Comparison of ENCODE assay signal across 32 cellular contexts in genomic region chr3:151206196-151206595, GRCh38. TPM values are rescaled to one million over a fixed set of nuclear protein-coding genes. Genes with fewer than 3 reads are reported as not detected.
A peak's percentile ranks its signal among the peaks of the same experiment; 100 is the strongest.
DNase-seq lines count a peak whose midpoint lies in the region; ATAC-seq, FAIRE-seq and TF ChIP-seq lines count a peak whose summit lies in the region.
"Had no signal": no experiment of that assay in that cellular context is flagged by ENCODE, and none has a peak within 500 bp of the region (broad histone marks: within the 10 kb centered on the region; RNA-seq: fewer than 3 reads in every experiment).

No MANE protein-coding gene starts in this region.

- no peaks in the 10 kb centered on the region for H3K36me3 ChIP-seq in CD4-positive, alpha-beta memory T cell (ENCODE audit: insufficient read depth, low read length)
- H3K36me3 ChIP-seq: brain microvascular endothelial cell, esophagus squamous epithelium, heart left ventricle, prostate gland, right lobe of liver, tibial nerve had no signal

- FAIRE-seq in D721Med (lab: Jason Lieb, UNC) = no peak

- no peaks in the 10 kb centered on the region for H3K9me3 ChIP-seq in CD4-positive, alpha-beta memory T cell (ENCODE audit: control insufficient read depth in 1 of 2, low read length in 2 of 2)
- H3K9me3 ChIP-seq: esophagus squamous epithelium, heart left ventricle, prostate gland, right lobe of liver, tibial nerve had no signal

- H3K9me3 Mint-ChIP-seq in activated CD8-positive, alpha-beta memory T cell treated with anti-CD3 and anti-CD28 coated beads, Interleukin-2, amount 10 ng/mL, durations not matched to agents 7 days and 5 days (ENCODE audit: low read depth) = no peaks in the 10 kb centered on the region
- H3K9me3 Mint-ChIP-seq in CD4-positive, alpha-beta memory T cell = no peaks in the 10 kb centered on the region
- H3K9me3 Mint-ChIP-seq in activated CD4-positive, alpha-beta memory T cell treated with anti-CD3 and anti-CD28 coated beads for 36 hours = no peaks in the 10 kb centered on the region
- no peaks in the 10 kb centered on the region for H3K9me3 Mint-ChIP-seq in activated naive CD8-positive, alpha-beta T cell treated with anti-CD3 and anti-CD28 coated beads, Interleukin-2, amount 50 U/mL, for 24 hours
- H3K9me3 Mint-ChIP-seq: activated B cell treated with CpG ODN at 0.5 μM for 24 hours, H9 had no signal

- peaks cover 75% of the 10 kb centered on the region for H3K4me1 Mint-ChIP-seq in activated CD8-positive, alpha-beta memory T cell treated with anti-CD3 and anti-CD28 coated beads, Interleukin-2, amount 10 ng/mL, durations not matched to agents 7 days and 5 days
- H3K4me1 Mint-ChIP-seq in CD4-positive, alpha-beta memory T cell = peaks cover 49 to 95% (median 64%) of the 10 kb centered on the region in 4 donors
- peaks cover 75% of the 10 kb centered on the region for H3K4me1 Mint-ChIP-seq in activated CD4-positive, alpha-beta memory T cell treated with anti-CD3 and anti-CD28 coated beads for 36 hours (ENCODE audit: low read depth)
- peaks cover 89% of the 10 kb centered on the region for H3K4me1 Mint-ChIP-seq in activated naive CD8-positive, alpha-beta T cell treated with anti-CD3 and anti-CD28 coated beads, Interleukin-2, amount 50 U/mL, for 24 hours

- H3K4me1 ChIP-seq in CD4-positive, alpha-beta memory T cell (ENCODE audit: insufficient read depth, low read length) = peaks cover 76% of the 10 kb centered on the region
- H3K4me1 ChIP-seq: esophagus squamous epithelium, prostate gland had no signal

- DNase-seq in activated CD8-positive, alpha-beta memory T cell treated with anti-CD3 and anti-CD28 coated beads, Interleukin-2, amount 10 ng/mL, durations not matched to agents 7 days and 5 days = no peak
- DNase-seq in activated CD8-positive, alpha-beta memory T cell treated with anti-CD3 and anti-CD28 coated beads, Interleukin-2, amount 50 U/mL, for 4 hours = no peak
- no peak for DNase-seq in CD4-positive, alpha-beta memory T cell
- no peak for DNase-seq in activated CD4-positive, alpha-beta memory T cell treated with anti-CD3 and anti-CD28 coated beads for 36 hours
- DNase-seq in activated naive CD8-positive, alpha-beta T cell treated with anti-CD3 and anti-CD28 coated beads, Interleukin-2, amount 50 U/mL, for 24 hours = no peak
- no peak for DNase-seq in NCI-H748 (lab: John Stamatoyannopoulos, UW; ENCODE audit: unreplicated experiment)
- no peak for DNase-seq in D721Med (ENCODE audit: insufficient read length, low spot score)
- no peak for DNase-seq in inferior parietal cortex (ENCODE audit: extremely low spot score)
- DNase-seq: activated B cell treated with CpG ODN at 0.5 μM for 24 hours; activated effector memory CD4-positive, alpha-beta T cell treated with Interleukin-2 at 50 U/mL for 16 hours; amygdala; brain microvascular endothelial cell; dorsolateral prefrontal cortex; esophagus squamous epithelium; foreskin keratinocyte; H9; heart left ventricle; KBM-7; NCI-H1092 treated with DMSO at 0.1 percent for 48 hours; NCI-H187 treated with DMSO at 0.1 percent for 48 hours; NCI-H2171; NCI-H510A; occipital lobe; right lobe of liver; SIG-M5; SW 1271 had no signal

- no peak overlapping the region for H3K4me3 ChIP-seq in CD4-positive, alpha-beta memory T cell (ENCODE audit: low read length in 2 of 2)
- H3K4me3 ChIP-seq: dorsolateral prefrontal cortex, esophagus squamous epithelium, heart left ventricle, prostate gland, right lobe of liver, tibial nerve had no signal

- H3K27me3 ChIP-seq in CD4-positive, alpha-beta memory T cell (ENCODE audit: insufficient read depth, low read length) = no peaks in the 10 kb centered on the region
- H3K27me3 ChIP-seq: brain microvascular endothelial cell, dorsolateral prefrontal cortex, esophagus squamous epithelium, foreskin keratinocyte, heart left ventricle, right lobe of liver, tibial nerve had no signal

- peak overlapping the region; percentile 69 for H3K4me3 Mint-ChIP-seq in activated CD8-positive, alpha-beta memory T cell treated with anti-CD3 and anti-CD28 coated beads, Interleukin-2, amount 10 ng/mL, durations not matched to agents 7 days and 5 days
- peak overlapping the region; percentile 9 to 80 (median 44) for H3K4me3 Mint-ChIP-seq in CD4-positive, alpha-beta memory T cell
- H3K4me3 Mint-ChIP-seq in activated CD4-positive, alpha-beta memory T cell treated with anti-CD3 and anti-CD28 coated beads for 36 hours = peak overlapping the region; percentile 41
- peak overlapping the region; percentile 70 for H3K4me3 Mint-ChIP-seq in activated naive CD8-positive, alpha-beta T cell treated with anti-CD3 and anti-CD28 coated beads, Interleukin-2, amount 50 U/mL, for 24 hours
- H3K4me3 Mint-ChIP-seq: activated B cell treated with CpG ODN at 0.5 μM for 24 hours, H9 had no signal

- peaks cover 20% of the 10 kb centered on the region for H3K36me3 Mint-ChIP-seq in activated CD8-positive, alpha-beta memory T cell treated with anti-CD3 and anti-CD28 coated beads, Interleukin-2, amount 10 ng/mL, durations not matched to agents 7 days and 5 days
- peaks cover 4 to 18% of the 10 kb centered on the region in 2 donors for H3K36me3 Mint-ChIP-seq in CD4-positive, alpha-beta memory T cell
- H3K36me3 Mint-ChIP-seq in activated CD4-positive, alpha-beta memory T cell treated with anti-CD3 and anti-CD28 coated beads for 36 hours = peaks cover 17% of the 10 kb centered on the region
- peaks cover 20% of the 10 kb centered on the region for H3K36me3 Mint-ChIP-seq in activated naive CD8-positive, alpha-beta T cell treated with anti-CD3 and anti-CD28 coated beads, Interleukin-2, amount 50 U/mL, for 24 hours (ENCODE audit: low read depth)

- CTCF ChIA-PET in activated CD8-positive, alpha-beta memory T cell treated with anti-CD3 and anti-CD28 coated beads, Interleukin-2, amount 10 ng/mL, durations not matched to agents 7 days and 5 days (lab: Charles Lee) = interaction anchor here (1.3 to 2.6 kb wide), 2 partner anchors 21 to 22 kb away, joined by 6 to 20 read pairs; no protein-coding TSS in a partner anchor
- CTCF ChIA-PET in CD4-positive, alpha-beta memory T cell (lab: Charles Lee; ENCODE audit: partially characterized antibody) = interaction anchor here (1.8 to 3.3 kb wide), 3 partner anchors 22 to 72 kb away, joined by 6 to 23 read pairs (median 12); partner anchors contain the start of gene P2RY14
- CTCF ChIA-PET in activated CD4-positive, alpha-beta memory T cell treated with anti-CD3 and anti-CD28 coated beads for 36 hours (lab: Charles Lee) = interaction anchor here (0.7 to 3.8 kb wide), 4 partner anchors 14 to 1055 kb away, joined by 4 to 14 read pairs (median 6); no protein-coding TSS in a partner anchor

- H3K27ac ChIP-seq in CD4-positive, alpha-beta memory T cell (ENCODE audit: low read depth, low read length) = no peak overlapping the region
- H3K27ac ChIP-seq: brain microvascular endothelial cell, dorsolateral prefrontal cortex, foreskin keratinocyte, prostate gland, right lobe of liver, tibial nerve had no signal

- H3K27me3 Mint-ChIP-seq in activated CD8-positive, alpha-beta memory T cell treated with anti-CD3 and anti-CD28 coated beads, Interleukin-2, amount 10 ng/mL, durations not matched to agents 7 days and 5 days = no peaks in the 10 kb centered on the region
- no peaks in the 10 kb centered on the region for H3K27me3 Mint-ChIP-seq in CD4-positive, alpha-beta memory T cell
- no peaks in the 10 kb centered on the region for H3K27me3 Mint-ChIP-seq in activated CD4-positive, alpha-beta memory T cell treated with anti-CD3 and anti-CD28 coated beads for 36 hours
- H3K27me3 Mint-ChIP-seq in activated naive CD8-positive, alpha-beta T cell treated with anti-CD3 and anti-CD28 coated beads, Interleukin-2, amount 50 U/mL, for 24 hours = peaks cover 2% of the 10 kb centered on the region
- H3K27me3 Mint-ChIP-seq: activated B cell treated with CpG ODN at 0.5 μM for 24 hours had no signal

- ATAC-seq in activated CD8-positive, alpha-beta memory T cell treated with anti-CD3 and anti-CD28 coated beads, Interleukin-2, amount 10 ng/mL, durations not matched to agents 7 days and 5 days = no peak
- ATAC-seq in activated naive CD8-positive, alpha-beta T cell treated with anti-CD3 and anti-CD28 coated beads, Interleukin-2, amount 50 U/mL, for 24 hours = no peak
- ATAC-seq: foreskin keratinocyte, heart left ventricle, right lobe of liver had no signal

- intact Hi-C loops in CD4-positive, alpha-beta memory T cell (cut with micrococcal nuclease) = loop anchor here (10.0 kb wide), 2 partner anchors 791 to 1959 kb away; partner anchors contain the start of gene RAP2B
- intact Hi-C loops in activated CD4-positive, alpha-beta memory T cell treated with anti-CD3 and anti-CD28 coated beads for 36 hours (cut with micrococcal nuclease) = loop anchor here (1.0 kb wide), 2 partner anchors 443 to 468 kb away; partner anchors contain the start of gene SIAH2

- peak overlapping the region; percentile 97 for H3K27ac Mint-ChIP-seq in activated CD8-positive, alpha-beta memory T cell treated with anti-CD3 and anti-CD28 coated beads, Interleukin-2, amount 10 ng/mL, durations not matched to agents 7 days and 5 days
- peak overlapping the region; percentile 25 to 97 (median 88) for H3K27ac Mint-ChIP-seq in CD4-positive, alpha-beta memory T cell
- peak overlapping the region; percentile 98 for H3K27ac Mint-ChIP-seq in activated CD4-positive, alpha-beta memory T cell treated with anti-CD3 and anti-CD28 coated beads for 36 hours
- peak overlapping the region; percentile 99 for H3K27ac Mint-ChIP-seq in activated naive CD8-positive, alpha-beta T cell treated with anti-CD3 and anti-CD28 coated beads, Interleukin-2, amount 50 U/mL, for 24 hours
- H3K27ac Mint-ChIP-seq: activated B cell treated with CpG ODN at 0.5 μM for 24 hours had no signal

- POLR2A ChIA-PET in CD4-positive, alpha-beta memory T cell (lab: Charles Lee; ENCODE audit: partially characterized antibody) = interaction anchor here (1.4 to 10.1 kb wide), 5 partner anchors 11 to 445 kb away, joined by 4 to 118 read pairs (median 7); partner anchors contain the start of gene SIAH2
- POLR2A ChIA-PET in activated CD4-positive, alpha-beta memory T cell treated with anti-CD3 and anti-CD28 coated beads for 36 hours (lab: Charles Lee) = interaction anchor here (0.6 to 3.6 kb wide), 15 partner anchors 8 to 466 kb away, joined by 3 to 20 read pairs (median 4); partner anchors contain the start of genes GPR87 and SIAH2

- no peak for TF ChIP-seq CTCF in D721Med (IDR thresholded peaks at IDR 0.05; ENCODE audit: insufficient read depth, missing control alignments)

RNA-seq across cellular contexts. Expression of gene GPR171, which starts 3.2 kb away (rescaled TPM):
- total RNA-seq in activated CD8-positive, alpha-beta memory T cell treated with anti-CD3 and anti-CD28 coated beads, Interleukin-2, amount 10 ng/mL, durations not matched to agents 7 days and 5 days = 100 to 1,000 TPM; 153 to 218 TPM
- 100 to 1,000 TPM; 116 to 129 TPM for total RNA-seq in CD4-positive, alpha-beta memory T cell
- polyA plus RNA-seq in CD4-positive, alpha-beta memory T cell = 100 to 1,000 TPM; 123 to 156 TPM
- total RNA-seq in activated CD4-positive, alpha-beta memory T cell treated with anti-CD3 and anti-CD28 coated beads for 36 hours = 10 to 100 TPM; 70.7 to 74.0 TPM
- total RNA-seq: A673, cerebellum, foreskin keratinocyte, H9, kidney epithelial cell, M059J, occipital lobe had no signal
- polyA plus RNA-seq: foreskin keratinocyte had no signal
